In the genomic region with DNA sequence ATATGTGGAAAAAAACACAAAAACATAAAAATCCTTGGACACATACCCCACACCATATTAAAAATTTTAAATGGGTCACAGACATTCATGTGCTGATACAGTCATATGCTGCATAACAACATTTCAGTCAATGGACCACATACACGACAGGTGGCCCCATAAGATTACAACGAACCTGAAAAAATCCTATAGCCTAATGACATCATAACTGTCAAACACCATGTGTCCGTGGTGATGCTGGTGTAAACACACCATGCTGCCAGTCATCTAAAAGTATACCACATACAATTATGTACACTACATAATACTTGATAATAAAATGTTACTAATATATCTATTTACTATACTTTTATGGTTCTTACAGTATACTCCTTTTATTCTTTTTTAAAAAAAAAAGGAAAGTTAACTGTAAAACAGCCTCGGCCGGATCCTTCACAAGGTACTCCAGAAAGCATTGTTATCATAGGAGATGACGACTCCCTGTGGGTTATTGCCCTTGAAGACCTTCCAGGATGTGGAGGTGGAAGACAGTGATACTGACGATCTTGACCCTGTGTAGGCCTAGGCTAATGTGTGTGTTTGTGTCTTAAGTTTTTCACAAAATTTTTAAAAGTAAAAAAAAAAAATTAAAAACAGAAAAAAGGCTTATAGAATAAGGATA, we compare ENCODE assay signal across 1 cellular context.
TF ChIP-seq lines count a peak whose summit lies in the region.

No MANE protein-coding gene starts in this region.

TF ChIP-seq in K562, 482 proteins besides CTCF, POLR2A, EP300 and RAD21 (continued from another document):
- TF ChIP-seq, protein P1, sequence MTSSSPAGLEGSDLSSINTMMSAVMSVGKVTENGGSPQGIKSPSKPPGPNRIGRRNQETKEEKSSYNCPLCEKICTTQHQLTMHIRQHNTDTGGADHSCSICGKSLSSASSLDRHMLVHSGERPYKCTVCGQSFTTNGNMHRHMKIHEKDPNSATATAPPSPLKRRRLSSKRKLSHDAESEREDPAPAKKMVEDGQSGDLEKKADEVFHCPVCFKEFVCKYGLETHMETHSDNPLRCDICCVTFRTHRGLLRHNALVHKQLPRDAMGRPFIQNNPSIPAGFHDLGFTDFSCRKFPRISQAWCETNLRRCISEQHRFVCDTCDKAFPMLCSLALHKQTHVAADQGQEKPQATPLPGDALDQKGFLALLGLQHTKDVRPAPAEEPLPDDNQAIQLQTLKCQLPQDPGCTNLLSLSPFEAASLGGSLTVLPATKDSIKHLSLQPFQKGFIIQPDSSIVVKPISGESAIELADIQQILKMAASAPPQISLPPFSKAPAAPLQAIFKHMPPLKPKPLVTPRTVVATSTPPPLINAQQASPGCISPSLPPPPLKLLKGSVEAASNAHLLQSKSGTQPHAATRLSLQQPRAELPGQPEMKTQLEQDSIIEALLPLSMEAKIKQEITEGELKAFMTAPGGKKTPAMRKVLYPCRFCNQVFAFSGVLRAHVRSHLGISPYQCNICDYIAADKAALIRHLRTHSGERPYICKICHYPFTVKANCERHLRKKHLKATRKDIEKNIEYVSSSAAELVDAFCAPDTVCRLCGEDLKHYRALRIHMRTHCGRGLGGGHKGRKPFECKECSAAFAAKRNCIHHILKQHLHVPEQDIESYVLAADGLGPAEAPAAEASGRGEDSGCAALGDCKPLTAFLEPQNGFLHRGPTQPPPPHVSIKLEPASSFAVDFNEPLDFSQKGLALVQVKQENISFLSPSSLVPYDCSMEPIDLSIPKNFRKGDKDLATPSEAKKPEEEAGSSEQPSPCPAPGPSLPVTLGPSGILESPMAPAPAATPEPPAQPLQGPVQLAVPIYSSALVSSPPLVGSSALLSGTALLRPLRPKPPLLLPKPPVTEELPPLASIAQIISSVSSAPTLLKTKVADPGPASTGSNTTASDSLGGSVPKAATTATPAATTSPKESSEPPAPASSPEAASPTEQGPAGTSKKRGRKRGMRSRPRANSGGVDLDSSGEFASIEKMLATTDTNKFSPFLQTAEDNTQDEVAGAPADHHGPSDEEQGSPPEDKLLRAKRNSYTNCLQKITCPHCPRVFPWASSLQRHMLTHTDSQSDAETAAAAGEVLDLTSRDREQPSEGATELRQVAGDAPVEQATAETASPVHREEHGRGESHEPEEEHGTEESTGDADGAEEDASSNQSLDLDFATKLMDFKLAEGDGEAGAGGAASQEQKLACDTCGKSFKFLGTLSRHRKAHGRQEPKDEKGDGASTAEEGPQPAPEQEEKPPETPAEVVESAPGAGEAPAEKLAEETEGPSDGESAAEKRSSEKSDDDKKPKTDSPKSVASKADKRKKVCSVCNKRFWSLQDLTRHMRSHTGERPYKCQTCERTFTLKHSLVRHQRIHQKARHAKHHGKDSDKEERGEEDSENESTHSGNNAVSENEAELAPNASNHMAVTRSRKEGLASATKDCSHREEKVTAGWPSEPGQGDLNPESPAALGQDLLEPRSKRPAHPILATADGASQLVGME (CRISPR knock-in tag; IDR thresholded peaks at IDR 0.05), result no peak
- TF ChIP-seq SIN3A (IDR thresholded peaks at IDR 0.05; ENCODE audit: borderline replicate concordance in 2 of 2, control insufficient read depth in 1 of 2, low read depth in 2 of 2, low read length in 2 of 2) (peak; percentile 63 to 70; a peak in 2 of 4 replicates), RFX7 (CRISPR knock-in tag; IDR thresholded peaks at IDR 0.05) (no peak), ELF2 (CRISPR knock-in tag; IDR thresholded peaks at IDR 0.05) (no peak), HNRNPH1 (optimal IDR thresholded peaks at IDR 0.05; ENCODE audit: low read depth, low read length) (no peak), ATF1 (CRISPR knock-in tag; IDR thresholded peaks at IDR 0.05) (no peak), ATF1 (tag; IDR thresholded peaks at IDR 0.05) (peak; percentile 69), FOSL1 (tag; conservative IDR thresholded peaks at IDR 0.05) (no peak; the same call in 1 of the 2 replicates), KHSRP (IDR thresholded peaks at IDR 0.05) (no peak), ZNF24 (IDR thresholded peaks at IDR 0.05) (no peak), ZEB2 (IDR thresholded peaks at IDR 0.05) (peak; percentile 30; the same call in 1 of the 2 replicates), SP2 (IDR thresholded peaks at IDR 0.05; ENCODE audit: extremely low read depth, low read depth, low read length, poor library complexity, severe bottlenecking) (no peak), TEAD4 (IDR thresholded peaks at IDR 0.05; ENCODE audit: low read length) (peak; percentile 77), TEAD4 (CRISPR knock-in tag; IDR thresholded peaks at IDR 0.05; ENCODE audit: borderline replicate concordance) (no peak), DIDO1 (tag; IDR thresholded peaks at IDR 0.05; ENCODE audit: low read depth) (no peak), CBX5 (IDR thresholded peaks at IDR 0.05; ENCODE audit: borderline replicate concordance, low read depth) (no peak), NR4A1 (CRISPR knock-in tag; IDR thresholded peaks at IDR 0.05) (no peak), NR4A1 (tag; IDR thresholded peaks at IDR 0.05) (no peak)
- TF ChIP-seq, protein P2, sequence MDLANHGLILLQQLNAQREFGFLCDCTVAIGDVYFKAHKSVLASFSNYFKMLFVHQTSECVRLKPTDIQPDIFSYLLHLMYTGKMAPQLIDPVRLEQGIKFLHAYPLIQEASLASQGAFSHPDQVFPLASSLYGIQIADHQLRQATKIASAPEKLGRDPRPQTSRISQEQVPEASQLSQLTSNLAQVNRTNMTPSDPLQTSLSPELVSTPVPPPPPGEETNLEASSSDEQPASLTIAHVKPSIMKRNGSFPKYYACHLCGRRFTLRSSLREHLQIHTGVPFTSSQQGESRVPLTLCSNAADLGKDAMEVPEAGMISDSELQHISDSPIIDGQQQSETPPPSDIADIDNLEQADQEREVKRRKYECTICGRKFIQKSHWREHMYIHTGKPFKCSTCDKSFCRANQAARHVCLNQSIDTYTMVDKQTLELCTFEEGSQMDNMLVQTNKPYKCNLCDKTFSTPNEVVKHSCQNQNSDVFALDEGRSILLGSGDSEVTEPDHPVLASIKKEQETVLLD (IDR thresholded peaks at IDR 0.05), result no peak
- TF ChIP-seq, protein P3, sequence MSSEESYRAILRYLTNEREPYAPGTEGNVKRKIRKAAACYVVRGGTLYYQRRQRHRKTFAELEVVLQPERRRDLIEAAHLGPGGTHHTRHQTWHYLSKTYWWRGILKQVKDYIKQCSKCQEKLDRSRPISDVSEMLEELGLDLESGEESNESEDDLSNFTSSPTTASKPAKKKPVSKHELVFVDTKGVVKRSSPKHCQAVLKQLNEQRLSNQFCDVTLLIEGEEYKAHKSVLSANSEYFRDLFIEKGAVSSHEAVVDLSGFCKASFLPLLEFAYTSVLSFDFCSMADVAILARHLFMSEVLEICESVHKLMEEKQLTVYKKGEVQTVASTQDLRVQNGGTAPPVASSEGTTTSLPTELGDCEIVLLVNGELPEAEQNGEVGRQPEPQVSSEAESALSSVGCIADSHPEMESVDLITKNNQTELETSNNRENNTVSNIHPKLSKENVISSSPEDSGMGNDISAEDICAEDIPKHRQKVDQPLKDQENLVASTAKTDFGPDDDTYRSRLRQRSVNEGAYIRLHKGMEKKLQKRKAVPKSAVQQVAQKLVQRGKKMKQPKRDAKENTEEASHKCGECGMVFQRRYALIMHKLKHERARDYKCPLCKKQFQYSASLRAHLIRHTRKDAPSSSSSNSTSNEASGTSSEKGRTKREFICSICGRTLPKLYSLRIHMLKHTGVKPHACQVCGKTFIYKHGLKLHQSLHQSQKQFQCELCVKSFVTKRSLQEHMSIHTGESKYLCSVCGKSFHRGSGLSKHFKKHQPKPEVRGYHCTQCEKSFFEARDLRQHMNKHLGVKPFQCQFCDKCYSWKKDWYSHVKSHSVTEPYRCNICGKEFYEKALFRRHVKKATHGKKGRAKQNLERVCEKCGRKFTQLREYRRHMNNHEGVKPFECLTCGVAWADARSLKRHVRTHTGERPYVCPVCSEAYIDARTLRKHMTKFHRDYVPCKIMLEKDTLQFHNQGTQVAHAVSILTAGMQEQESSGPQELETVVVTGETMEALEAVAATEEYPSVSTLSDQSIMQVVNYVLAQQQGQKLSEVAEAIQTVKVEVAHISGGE (CRISPR knock-in tag; IDR thresholded peaks at IDR 0.05), result 0 out of 6 replicates have a peak, but pooled peaks of 1 of the 3 experiments have one; percentile 28
